Comparison of ENCODE assay signal across 24 cellular contexts in the genomic region with DNA sequence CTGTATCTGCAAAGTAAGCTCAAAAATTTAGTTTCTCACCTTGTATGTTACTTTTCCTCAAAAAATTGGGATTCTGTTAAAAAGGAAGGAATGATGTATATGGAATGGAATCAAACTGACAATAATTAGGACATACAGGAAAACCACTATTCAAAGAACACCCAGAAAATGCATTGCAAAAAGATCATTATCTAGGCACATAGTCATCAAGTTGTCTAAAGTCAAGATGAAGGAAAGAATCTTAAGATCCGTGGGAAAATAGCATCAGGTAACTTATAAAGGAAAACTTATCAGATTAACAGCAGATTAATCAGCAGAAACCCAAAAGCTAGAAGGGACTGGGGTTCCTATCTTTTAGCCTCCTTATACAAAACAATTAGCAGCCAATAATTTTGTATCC. TPM values are rescaled to one million over a fixed set of nuclear protein-coding genes. Genes with fewer than 3 reads are reported as not detected.
DNase-seq lines count a peak whose midpoint lies in the region; ATAC-seq, FAIRE-seq and TF ChIP-seq lines count a peak whose summit lies in the region.
"Had no signal": no experiment of that assay in that cellular context is flagged by ENCODE, and none has a peak within 500 bp of the region (broad histone marks: within the 10 kb centered on the region; RNA-seq: fewer than 3 reads in every experiment).

No MANE protein-coding gene starts in this region.

- H3K4me2 ChIP-seq in OCI-LY3 (ENCODE audit: low read length) (peak overlapping the region; percentile 69; the same call in 1 of the 2 replicates), GM12878 (ENCODE audit: control insufficient read depth, insufficient read depth) (peak overlapping the region; percentile 88)

- H3K4me1 ChIP-seq in OCI-LY3 (ENCODE audit: low read length) (peaks cover 17% of the 10 kb centered on the region), GM12878 (ENCODE audit: control insufficient read depth, insufficient read depth, low read length) (peaks cover 15% of the 10 kb centered on the region), mucosa of descending colon (ENCODE audit: low read depth) (no peaks in the 10 kb centered on the region)

- H3K27me3 Mint-ChIP-seq in Calu3 (ENCODE audit: unreplicated experiment) (no peaks in the 10 kb centered on the region), memory B cell (no peaks in the 10 kb centered on the region)

- H3K27ac ChIP-seq in OCI-LY3 (ENCODE audit: low read length) (no peak overlapping the region), GM12878 (ENCODE audit: control insufficient read depth, insufficient read depth) (peak overlapping the region; percentile 84)
- H3K27ac ChIP-seq: BLaER1 treated with 17β-estradiol and CSF1 and Interleukin-3, amounts not matched to agents 10 nM and 100 nM; HL-60; SJSA1 had no signal

- H3K27ac Mint-ChIP-seq in Calu3 (ENCODE audit: unreplicated experiment) (peak overlapping the region; percentile 64), memory B cell (peak overlapping the region; percentile 75)
- H3K27ac Mint-ChIP-seq: CD8-positive, alpha-beta T cell had no signal

- no peak for ATAC-seq in GM12878
- no peak for ATAC-seq in memory B cell (ENCODE audit: low read depth)
- no peak for ATAC-seq in HG02678 (IDR thresholded peaks at IDR 0.05; ENCODE audit: unreplicated experiment)
- ATAC-seq in mucosa of descending colon: no peak
- ATAC-seq: CD8-positive, alpha-beta T cell had no signal

- 0 out of 2 replicates have a peak, but pooled peaks cover 3% of the 10 kb centered on the region for H3K9me3 ChIP-seq in OCI-LY3 (ENCODE audit: insufficient read depth, low read length)
- H3K9me3 ChIP-seq in GM12878 (replicated peaks; ENCODE audit: control insufficient read depth, insufficient read depth, low read length): peaks cover 1% of the 10 kb centered on the region; the same call in 2 of the 3 replicates
- peaks cover 9% of the 10 kb centered on the region for H3K9me3 ChIP-seq in mucosa of descending colon
- H3K9me3 ChIP-seq: SJSA1 had no signal

- FAIRE-seq in GM12878 (lab: Jason Lieb, UNC): no peak
- FAIRE-seq: HepG2, RCC 7860 had no signal

- H3K79me2 ChIP-seq in OCI-LY3 (ENCODE audit: low read length) (0 out of 2 replicates have a peak, but pooled peaks cover 4% of the 10 kb centered on the region), GM12878 (ENCODE audit: control insufficient read depth, insufficient read depth, low read length) (peaks cover 6% of the 10 kb centered on the region)

- 100% methylated on average over 1 of the region's 1 CpG for whole genome bisulfite sequencing in GM12878 (ENCODE audit: insufficient coverage, insufficient replicate concordance, low lambda C conversion rate, missing lambda C conversion rate)

- H3K9me3 Mint-ChIP-seq in Calu3 (ENCODE audit: low read depth, unreplicated experiment): peaks cover 9% of the 10 kb centered on the region
- H3K9me3 Mint-ChIP-seq in memory B cell: peaks cover 19% of the 10 kb centered on the region

- TF ChIP-seq CTCF in Calu3 (IDR thresholded peaks at IDR 0.05; ENCODE audit: unreplicated experiment) (no peak), OCI-LY3 (IDR thresholded peaks at IDR 0.05; ENCODE audit: low read depth, low read length) (no peak), GM12878 (IDR thresholded peaks at IDR 0.05 in 2 of 3, conservative IDR thresholded peaks at IDR 0.05 in 1 of 3; ENCODE audit: control insufficient read depth in 2 of 3, extremely low read depth in 1 of 3, insufficient read depth in 1 of 3, low read depth in 3 of 3, low read length in 3 of 3) (no peak), mucosa of descending colon (IDR thresholded peaks at IDR 0.05) (no peak)

- H3K4me3 ChIP-seq in OCI-LY3 (ENCODE audit: low read length) (no peak overlapping the region), GM12878 (no peak overlapping the region), mucosa of descending colon (no peak overlapping the region)
- H3K4me3 ChIP-seq: BLaER1 treated with 17β-estradiol and CSF1 and Interleukin-3, amounts not matched to agents 10 nM and 100 nM; SJSA1 had no signal

- BruUV-seq in Calu3 (replicated peaks; lab: Mats Ljungman, UMichigan): no TSS peak
- BruUV-seq in GM12878 (replicated peaks; lab: Mats Ljungman, UMichigan): no TSS peak

- CTCF ChIA-PET in Calu3 (lab: Charles Lee) (no interaction called here), GM12878 (lab: Yijun Ruan, JAX) (interaction anchor here (0.6 to 1.5 kb wide), 3 partner anchors 16 to 20 kb away, joined by 3 read pairs; no protein-coding TSS in a partner anchor)

- DNase-seq in Calu3: no peak
- no peak for DNase-seq in GM12878 (ENCODE audit: low read depth, low spot score)
- DNase-seq in memory B cell (ENCODE audit: low spot score in 2 of 2): no peak
- no peak for DNase-seq in cerebellum (ENCODE audit: low spot score)
- no peak for DNase-seq in mucosa of descending colon
- DNase-seq: 8988T; CD8-positive, alpha-beta T cell; DMS153; GDM1; KBM-7; NCI-H1694; NCI-H2081; NCI-H2171; NCI-H345; NCI-H524; NCI-H774; NK-92 treated with Interleukin-12 subunit alpha and Interleukin-12 subunit beta, amount 100 ng/mL, for 24 hours had no signal

- POLR2A ChIA-PET in GM12878 (lab: Charles Lee): interaction anchor here (0.6 to 2.6 kb wide), 4 partner anchors 17 to 108 kb away, joined by 3 to 10 read pairs (median 4); a partner anchor contains a TSS

- H3K36me3 Mint-ChIP-seq in Calu3 (ENCODE audit: insufficient read depth, unreplicated experiment) (no peaks in the 10 kb centered on the region), memory B cell (peaks cover 34% of the 10 kb centered on the region)

- RAD21 ChIA-PET in GM12878 (lab: Charles Lee; ENCODE audit: unreplicated experiment): interaction anchor here (1.4 to 2.4 kb wide), 4 partner anchors 18 to 108 kb away, joined by 4 to 9 read pairs (median 6); a partner anchor contains a TSS

- H3K36me3 ChIP-seq in OCI-LY3 (replicated peaks; ENCODE audit: low read depth, low read length): peaks cover 4% of the 10 kb centered on the region
- H3K36me3 ChIP-seq in GM12878 (ENCODE audit: control insufficient read depth in 2 of 2, insufficient read depth in 2 of 2, low read length in 1 of 2): no peaks in the 10 kb centered on the region
- H3K36me3 ChIP-seq in mucosa of descending colon (ENCODE audit: low read depth): no peaks in the 10 kb centered on the region
- H3K36me3 ChIP-seq: SJSA1 had no signal

- intact Hi-C loops in Calu3 (cut with micrococcal nuclease; ENCODE audit: unreplicated experiment) (no loop called here), GM12878 (cut with micrococcal nuclease; ENCODE audit: unreplicated experiment) (loop anchor here (2.0 kb wide), 1 partner anchor 75 kb away; a partner anchor contains a TSS), mucosa of descending colon (cut with DNase I, micrococcal nuclease) (no loop called here)

- no peak for TF ChIP-seq EP300 in GM12878 (IDR thresholded peaks at IDR 0.05; ENCODE audit: borderline replicate concordance in 1 of 2, control insufficient read depth in 1 of 2, low read depth in 2 of 2, low read length in 2 of 2)

- H4K20me1 ChIP-seq in OCI-LY3 (ENCODE audit: insufficient read depth, low read length) (no peaks in the 10 kb centered on the region), GM12878 (ENCODE audit: control insufficient read depth, insufficient read depth) (no peaks in the 10 kb centered on the region)
- H4K20me1 ChIP-seq: BLaER1 treated with 17β-estradiol and CSF1 and Interleukin-3, amounts not matched to agents 10 nM and 100 nM had no signal

- H3K27me3 ChIP-seq in OCI-LY3 (ENCODE audit: low read depth, low read length) (no peaks in the 10 kb centered on the region), GM12878 (replicated peaks in 1 of 2; ENCODE audit: control insufficient read depth in 2 of 2, insufficient read depth in 2 of 2, low read length in 1 of 2) (no peaks in the 10 kb centered on the region)
- H3K27me3 ChIP-seq: BLaER1 treated with 17β-estradiol and CSF1 and Interleukin-3, amounts not matched to agents 10 nM and 100 nM; SJSA1 had no signal

- SMC1A ChIA-PET in GM12878 (lab: Charles Lee; ENCODE audit: uncharacterized antibody, unreplicated experiment): interaction anchor here (0.6 to 1.7 kb wide), 10 partner anchors 14 to 140 kb away, joined by 3 to 6 read pairs (median 3); a partner anchor contains a TSS

- H3K9ac ChIP-seq in OCI-LY3 (ENCODE audit: low read length) (no peak overlapping the region), GM12878 (ENCODE audit: control insufficient read depth, insufficient read depth, low read length) (no peak overlapping the region)
- H3K9ac ChIP-seq: BLaER1 treated with 17β-estradiol and CSF1 and Interleukin-3, amounts not matched to agents 10 nM and 100 nM had no signal

- H2AFZ ChIP-seq in OCI-LY3 (ENCODE audit: low read depth, low read length) (no peak overlapping the region), GM12878 (ENCODE audit: control insufficient read depth, low read depth, low read length) (no peak overlapping the region; the same call in 1 of the 2 replicates)

- no peaks in the 10 kb centered on the region for H3K4me1 Mint-ChIP-seq in Calu3 (ENCODE audit: low read depth, unreplicated experiment)
- peaks cover 18% of the 10 kb centered on the region for H3K4me1 Mint-ChIP-seq in memory B cell

- no peak for TF ChIP-seq POLR2A in GM12878 (IDR thresholded peaks at IDR 0.05; ENCODE audit: low read depth, low read length)

- TF ChIP-seq RAD21 in GM12878 (IDR thresholded peaks at IDR 0.05; ENCODE audit: insufficient read depth, low read depth, low read length): no peak

- H3K4me3 Mint-ChIP-seq in Calu3 (ENCODE audit: low read depth, unreplicated experiment) (no peak overlapping the region), memory B cell (no peak overlapping the region)
- H3K4me3 Mint-ChIP-seq: CD8-positive, alpha-beta T cell had no signal

- in situ Hi-C loops in GM12878 (cut with MboI): no loop called here

TF ChIP-seq in GM12878, 131 proteins besides CTCF, POLR2A, EP300 and RAD21 (continues in another document):
- no peak for TF ChIP-seq CBX5 (IDR thresholded peaks at IDR 0.05; ENCODE audit: low read depth)

RNA-seq across cellular contexts. Expression of a gene that starts 23.1 kb away (rescaled TPM):
- 17.7 and 22.3 TPM in 2 replicates for total RNA-seq in Calu3 (2022)
- 39.9 and 41.7 TPM in 2 replicates for total RNA-seq in GM12878 (2013; cell fraction: nucleolus; rRNA removed)
- 49.1 and 49.2 TPM in 2 replicates for total RNA-seq in GM12878 (2014; rRNA removed)
- 40.1 and 46.4 TPM in 2 replicates for total RNA-seq in GM12878 (2014; rRNA removed; fragmentation: Illumina TruSeq; extraction: Trizol)
- total RNA-seq in GM12878 (2021): 34.7 and 34.8 TPM in 2 replicates
- 14.0 TPM for polyA plus RNA-seq in GM12878 (2011; ENCODE audit: low read depth)
- polyA plus RNA-seq in GM12878 (2011; rRNA removed): 54.9 and 90.6 TPM in 2 replicates
- 17.9 and 20.1 TPM in 2 replicates for polyA plus RNA-seq in GM12878 (2011; cell fraction: cytosol; rRNA removed)
- polyA plus RNA-seq in GM12878 (2011; cell fraction: nucleus; rRNA removed): 89.1 and 97.9 TPM in 2 replicates
- 15.3 and 18.8 TPM in 2 replicates for polyA plus RNA-seq in GM12878 (2012)
- polyA plus RNA-seq in GM12878 (2014; fragmentation: Illumina TruSeq; extraction: Trizol): 48.4 and 65.1 TPM in 2 replicates
- polyA plus RNA-seq in GM12878 (2014; fragmentation: Nextera tagmentation; extraction: Ambion mirVana): 10 to 100 TPM; 16.6 to 17.5 TPM
- 55.3 and 61.1 TPM in 2 replicates for polyA plus RNA-seq in GM12878 (2014; rRNA removed)
- polyA plus RNA-seq in GM12878 (2016; fragmentation: Nextera tagmentation; extraction: Ambion mirVana): 10 to 100 TPM; 44.4 to 45.3 TPM
- 24.1 and 40.5 TPM in 2 replicates for polyA minus RNA-seq in GM12878 (2011; rRNA and poly(A)+ RNA removed)
- polyA minus RNA-seq in GM12878 (2011; cell fraction: cytosol; rRNA and poly(A)+ RNA removed): 8.2 and 10.5 TPM in 2 replicates
- polyA minus RNA-seq in GM12878 (2011; cell fraction: nucleus; rRNA and poly(A)+ RNA removed): 26.2 and 32.5 TPM in 2 replicates
- 20.9 TPM for total RNA-seq in cerebellum
- total RNA-seq in mucosa of descending colon: 1 to 10 TPM; 1.1 to 8.7 (median 4.7) TPM
